ENCODE assay signal across 19 cellular contexts in the genomic region with DNA sequence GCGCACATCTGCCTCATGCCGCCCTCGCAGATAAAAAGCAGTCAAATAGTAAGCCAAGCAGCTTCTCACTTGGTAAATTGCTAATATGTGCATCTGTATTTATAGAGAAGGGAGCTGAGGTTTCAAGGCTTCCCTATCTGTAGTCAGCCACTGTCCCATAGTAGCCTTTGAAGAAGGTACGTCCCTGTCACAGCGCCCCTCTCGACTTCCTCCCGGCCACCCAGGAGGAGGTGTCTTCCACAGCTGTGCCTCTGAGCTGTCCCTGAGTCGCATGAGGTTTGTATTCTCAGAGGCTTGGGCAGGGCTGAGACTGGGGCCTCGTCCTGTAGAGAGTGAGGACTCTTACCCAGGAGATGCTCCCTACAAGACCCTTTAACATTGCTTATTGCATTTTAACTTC. TPM values are rescaled to one million over a fixed set of nuclear protein-coding genes. Genes with fewer than 3 reads are reported as not detected.
DNase-seq lines count a peak whose midpoint lies in the region; TF ChIP-seq lines count a peak whose summit lies in the region.
"Had no signal": no experiment of that assay in that cellular context is flagged by ENCODE, and none has a peak within 500 bp of the region (broad histone marks: within the 10 kb centered on the region; RNA-seq: fewer than 3 reads in every experiment).

No MANE protein-coding gene starts in this region.

- H3K9me2 ChIP-seq in GM23248 (ENCODE audit: insufficient read depth) = no peaks in the 10 kb centered on the region

- no peaks in the 10 kb centered on the region for H3F3A ChIP-seq in GM23248 (ENCODE audit: insufficient read depth)

- H4K20me1 ChIP-seq in GM23248 (ENCODE audit: insufficient read depth) = no peaks in the 10 kb centered on the region
- H4K20me1 ChIP-seq in fibroblast of lung (ENCODE audit: control insufficient read depth, extremely low read depth, insufficient read depth, low read length) = no peaks in the 10 kb centered on the region

- no peaks in the 10 kb centered on the region for H3K27me3 Mint-ChIP-seq in osteocyte (ENCODE audit: unreplicated experiment)
- no peaks in the 10 kb centered on the region for H3K27me3 Mint-ChIP-seq in activated CD4-positive, alpha-beta T cell treated with anti-CD3 and anti-CD28 coated beads, Interleukin-2, amount 10 ng/mL, durations not matched to agents 7 days and 5 days

- H3K9ac ChIP-seq in GM23248 (no peak overlapping the region), fibroblast of lung (ENCODE audit: insufficient read depth, low read length) (no peak overlapping the region)

- H3K27me3 ChIP-seq in GM23248 (replicated peaks; ENCODE audit: insufficient read depth) = no peaks in the 10 kb centered on the region
- H3K27me3 ChIP-seq in fibroblast of lung (ENCODE audit: control insufficient read depth, insufficient read depth, low read length) = peaks cover 2% of the 10 kb centered on the region
- peaks cover 4% of the 10 kb centered on the region; the same call in 1 of the 2 replicates for H3K27me3 ChIP-seq in SJCRH30
- H3K27me3 ChIP-seq: BE2C had no signal

- peaks cover 15% of the 10 kb centered on the region for H3K4me1 ChIP-seq in GM23248 (ENCODE audit: insufficient read depth)
- H3K4me1 ChIP-seq in fibroblast of lung (ENCODE audit: control insufficient read depth, extremely low read depth, insufficient read depth, low read length) = peaks cover 6% of the 10 kb centered on the region
- no peaks in the 10 kb centered on the region for H3K4me1 ChIP-seq in SJCRH30

- H3K9me3 Mint-ChIP-seq in osteocyte (ENCODE audit: unreplicated experiment) = no peaks in the 10 kb centered on the region
- H3K9me3 Mint-ChIP-seq in activated CD4-positive, alpha-beta T cell treated with anti-CD3 and anti-CD28 coated beads, Interleukin-2, amount 10 ng/mL, durations not matched to agents 7 days and 5 days = no peaks in the 10 kb centered on the region
- H3K9me3 Mint-ChIP-seq: CD8-positive, alpha-beta memory T cell; HFFc6 had no signal

- H3K79me2 ChIP-seq in GM23248 (ENCODE audit: insufficient read depth) = no peaks in the 10 kb centered on the region
- H3K79me2 ChIP-seq in fibroblast of lung (ENCODE audit: control insufficient read depth, insufficient read depth, low read length) = no peaks in the 10 kb centered on the region

- H3K27ac Mint-ChIP-seq in osteocyte (ENCODE audit: unreplicated experiment) = peak overlapping the region; percentile 57
- H3K27ac Mint-ChIP-seq in activated CD4-positive, alpha-beta T cell treated with anti-CD3 and anti-CD28 coated beads, Interleukin-2, amount 10 ng/mL, durations not matched to agents 7 days and 5 days = no peak overlapping the region

- peaks cover 19% of the 10 kb centered on the region for H3K4me1 Mint-ChIP-seq in osteocyte (ENCODE audit: unreplicated experiment)
- H3K4me1 Mint-ChIP-seq in activated CD4-positive, alpha-beta T cell treated with anti-CD3 and anti-CD28 coated beads, Interleukin-2, amount 10 ng/mL, durations not matched to agents 7 days and 5 days = no peaks in the 10 kb centered on the region
- H3K4me1 Mint-ChIP-seq: CD8-positive, alpha-beta memory T cell had no signal

- no peaks in the 10 kb centered on the region for H3K9me3 ChIP-seq in GM23248 (ENCODE audit: low read depth)
- H3K9me3 ChIP-seq in fibroblast of lung (ENCODE audit: control insufficient read depth, insufficient read depth, low read depth, low read length) = no peaks in the 10 kb centered on the region
- no peaks in the 10 kb centered on the region for H3K9me3 ChIP-seq in SJCRH30 (replicated peaks)
- H3K9me3 ChIP-seq: BE2C had no signal

- no peak overlapping the region for H3K4me3 Mint-ChIP-seq in osteocyte (ENCODE audit: unreplicated experiment)
- no peak overlapping the region for H3K4me3 Mint-ChIP-seq in activated CD4-positive, alpha-beta T cell treated with anti-CD3 and anti-CD28 coated beads, Interleukin-2, amount 10 ng/mL, durations not matched to agents 7 days and 5 days
- H3K4me3 Mint-ChIP-seq: CD8-positive, alpha-beta memory T cell; HFFc6 had no signal

- no peak for TF ChIP-seq CTCF in fibroblast of lung (conservative IDR thresholded peaks at IDR 0.05 in 1 of 2, IDR thresholded peaks at IDR 0.05 in 1 of 2; ENCODE audit: low read depth in 1 of 2, low read length in 2 of 2)
- TF ChIP-seq CTCF in osteocyte (IDR thresholded peaks at IDR 0.05) = no peak
- TF ChIP-seq CTCF in GM10266 (IDR thresholded peaks at IDR 0.05; ENCODE audit: control insufficient read depth, insufficient read depth, low read depth, missing control alignments) = no peak

- 74 to 75% methylated on average over 9 of the region's 9 CpGs for WGBS in GM23248 (ENCODE audit: low coverage in 1 of 2, low lambda C conversion rate in 2 of 2, missing lambda C conversion rate in 2 of 2), 2 experiments

- H3K4me2 ChIP-seq in GM23248 (ENCODE audit: unreplicated experiment) = peak overlapping the region; percentile 8
- no peak overlapping the region for H3K4me2 ChIP-seq in fibroblast of lung (ENCODE audit: extremely low read depth, insufficient read depth, low read length)

- POLR2A ChIA-PET in activated CD4-positive, alpha-beta T cell treated with anti-CD3 and anti-CD28 coated beads, Interleukin-2, amount 10 ng/mL, durations not matched to agents 7 days and 5 days (lab: Charles Lee) = no interaction called here

- in situ Hi-C loops in GM23248 (cut with MboI) = no loop called here

- no peak overlapping the region for H3K4me3 ChIP-seq in GM23248
- no peak overlapping the region for H3K4me3 ChIP-seq in Jurkat, Clone E6-1 (ENCODE audit: low read length)
- H3K4me3 ChIP-seq in fibroblast of lung (replicated peaks in 1 of 4; ENCODE audit: control extremely low read depth in 1 of 4, insufficient read depth in 1 of 4, low read depth in 3 of 4, low read length in 4 of 4) = no peak overlapping the region
- H3K4me3 ChIP-seq in SJCRH30 = no peak overlapping the region

- H3K27ac ChIP-seq in GM23248 = peak overlapping the region; percentile 50; the same call in 1 of the 2 replicates
- no peak overlapping the region for H3K27ac ChIP-seq in fibroblast of lung (ENCODE audit: insufficient read depth, low read length)
- H3K27ac ChIP-seq in SJCRH30 = no peak overlapping the region

- DNase-seq in GM23248 (peak; percentile 15), fibroblast of lung (ENCODE audit: low read depth in 2 of 2) (no peak), osteocyte (ENCODE audit: extremely low spot score, unreplicated experiment) (no peak), SJCRH30 (no peak), GM10266 (ENCODE audit: extremely low spot score) (no peak)
- DNase-seq in Jurkat, Clone E6-1 (ENCODE audit: low read depth, low spot score) = peak; percentile 60
- no peak for DNase-seq in activated CD4-positive, alpha-beta T cell treated with anti-CD3 and anti-CD28 coated beads for 1 hour
- DNase-seq in activated CD4-positive, alpha-beta T cell treated with anti-CD3 and anti-CD28 coated beads, Interleukin-2, amount 10 ng/mL, durations not matched to agents 7 days and 5 days = no peak
- DNase-seq: BE2C; CD8-positive, alpha-beta memory T cell; DMS53; GOT3; KG1; NCI-H1092 treated with DMSO at 0.1 percent for 48 hours; NCI-H1930; NCI-H2171; NCI-H82; Right ventricle myocardium superior had no signal

- no peaks in the 10 kb centered on the region for H3K36me3 Mint-ChIP-seq in osteocyte (ENCODE audit: unreplicated experiment)
- no peaks in the 10 kb centered on the region for H3K36me3 Mint-ChIP-seq in activated CD4-positive, alpha-beta T cell treated with anti-CD3 and anti-CD28 coated beads, Interleukin-2, amount 10 ng/mL, durations not matched to agents 7 days and 5 days (ENCODE audit: low read depth)
- H3K36me3 Mint-ChIP-seq: CD8-positive, alpha-beta memory T cell had no signal

- CTCF ChIA-PET in activated CD4-positive, alpha-beta T cell treated with anti-CD3 and anti-CD28 coated beads, Interleukin-2, amount 10 ng/mL, durations not matched to agents 7 days and 5 days (lab: Charles Lee) = interaction anchor here (1.9 to 2.5 kb wide), 2 partner anchors 9 to 298 kb away, joined by 7 to 12 read pairs; no protein-coding TSS in a partner anchor

- H3K36me3 ChIP-seq in GM23248 (ENCODE audit: low read depth) (no peaks in the 10 kb centered on the region), fibroblast of lung (ENCODE audit: control insufficient read depth, insufficient read depth, low read length) (no peaks in the 10 kb centered on the region), SJCRH30 (no peaks in the 10 kb centered on the region)
- H3K36me3 ChIP-seq: BE2C had no signal

- H2AFZ ChIP-seq in GM23248 = no peak overlapping the region
- H2AFZ ChIP-seq in fibroblast of lung (ENCODE audit: low read length) = peak overlapping the region; percentile 41

RNA-seq across cellular contexts. Expression of gene SPOCK2, which starts 49.0 kb away (rescaled TPM):
- total RNA-seq in GM23248 (2014; rRNA removed; shearing (Covaris generic)) = not detected in 2 replicates
- polyA plus RNA-seq in GM23248 (2016; fragmentation: Nextera tagmentation; extraction: Ambion mirVana) = 0.04 TPM in 1 of 2 replicates, not detected in the other
- polyA plus RNA-seq in Jurkat, Clone E6-1 (2012; ENCODE audit: insufficient read depth, insufficient read length) = 1.2 TPM
- total RNA-seq in fibroblast of lung = 0.26 and 0.33 TPM in 2 replicates
- polyA plus RNA-seq in fibroblast of lung = 0.02 and 0.06 TPM in 2 replicates
- polyA plus RNA-seq in fibroblast of lung (2012) = 0.07 TPM in 1 of 2 replicates, not detected in the other
- 0.93 TPM in 1 of 2 replicates, not detected in the other for polyA minus RNA-seq in fibroblast of lung (ENCODE audit: low replicate concordance)
- 0.54 and 0.73 TPM in 2 replicates for total RNA-seq in osteocyte
- 14.3 and 15.5 TPM in 2 replicates for total RNA-seq in SJCRH30 (2014; rRNA removed; shearing (Covaris generic))
- 100 to 1,000 TPM; 423 to 424 TPM for total RNA-seq in activated CD4-positive, alpha-beta T cell treated with anti-CD3 and anti-CD28 coated beads, Interleukin-2, amount 10 ng/mL, durations not matched to agents 7 days and 5 days
- total RNA-seq: HFFc6 had no signal

Comparison
In these comparisons a context has a peak if more than half of its experiments do, and no peak if none do; other contexts are left out.
1. DNase-seq: peak in GM23248 (single experiment) and Jurkat, Clone E6-1 (single experiment); none in fibroblast of lung (0 of 2), osteocyte (single experiment), SJCRH30 (0 of 2), activated CD4-positive, alpha-beta T cell treated with anti-CD3 and anti-CD28 coated beads for 1 hour (single experiment), GM10266 (single experiment) and activated CD4-positive, alpha-beta T cell treated with anti-CD3 and anti-CD28 coated beads, Interleukin-2, amount 10 ng/mL, durations not matched to agents 7 days and 5 days (single experiment).
2. RNA of gene SPOCK2, which starts 49.0 kb away (total RNA-seq): 423 to 424 TPM in activated CD4-positive, alpha-beta T cell treated with anti-CD3 and anti-CD28 coated beads, Interleukin-2, amount 10 ng/mL, durations not matched to agents 7 days and 5 days; 14.3 to 15.5 TPM in SJCRH30, 0.54 to 0.73 TPM in osteocyte, 0.26 to 0.33 TPM in fibroblast of lung and not detected in GM23248; every median in the first group is over 10 times any median in the second.